26 cellular contexts compared by ENCODE assay signal in genomic region chr1:208215393-208215792, GRCh38.
"Had no signal": no experiment of that assay in that cellular context is flagged by ENCODE, and none has a peak within 500 bp of the region (broad histone marks: within the 10 kb centered on the region; RNA-seq: fewer than 3 reads in every experiment).

No MANE protein-coding gene starts in this region.

- H3K9me3 Mint-ChIP-seq: activated naive CD4-positive, alpha-beta T cell treated with anti-CD3 and anti-CD28 coated beads, Interleukin-2, amount 50 U/mL, for 24 hours; activated T-cell treated with anti-CD3 and anti-CD28 coated beads, Interleukin-2, amount 50 U/mL, for 24 hours; activated T-helper 1 cell treated with anti-CD3 and anti-CD28 coated beads, Interleukin-12 subunit alpha, Interleukin-12 subunit beta, Interleukin-2, Interleukin-4 antibody, amounts not matched to agents 30 ng/mL and 10 ng/mL and 1 ng/mL, durations not matched to agents 14 hours and 24 hours and 36 hours; WTC11 had no signal

- H3K4me3 ChIP-seq: breast epithelium, Peyer's patch had no signal

- H3K36me3 Mint-ChIP-seq: activated CD8-positive, alpha-beta memory T cell treated with anti-CD3 and anti-CD28 coated beads, Interleukin-2, amount 10 ng/mL, durations not matched to agents 7 days and 5 days; activated naive CD4-positive, alpha-beta T cell treated with anti-CD3 and anti-CD28 coated beads, Interleukin-2, amount 50 U/mL, for 24 hours; WTC11 had no signal

- H3K36me3 ChIP-seq: breast epithelium had no signal

- H3K27me3 ChIP-seq: breast epithelium, Peyer's patch had no signal

- DNase-seq: activated CD4-positive, alpha-beta T cell treated with anti-CD3 and anti-CD28 coated beads for 48 hours; activated CD4-positive, alpha-beta T cell treated with anti-CD3 and anti-CD28 coated beads, Interleukin-2, amount 50 U/mL, for 4 hours; activated CD4-positive, CD25-positive, alpha-beta regulatory T cell treated with anti-CD3 and anti-CD28 coated beads, Interleukin-2, amount 50 U/mL, for 72 hours; activated CD8-positive, alpha-beta memory T cell treated with anti-CD3 and anti-CD28 coated beads, Interleukin-2, amount 10 ng/mL, durations not matched to agents 7 days and 5 days; activated CD8-positive, alpha-beta T cell treated with anti-CD3 and anti-CD28 coated beads, Interleukin-2, amount 10 ng/mL, durations not matched to agents 7 days and 5 days; activated effector memory CD4-positive, alpha-beta T cell treated with Interleukin-2 at 50 U/mL for 16 hours; activated naive CD4-positive, alpha-beta T cell; activated T-cell treated with anti-CD3 and anti-CD28 coated beads, Interleukin-2, amount 50 U/mL, for 24 hours; aorta; caudate nucleus; KBM-7; NCI-H1092; NCI-H1417 treated with DMSO at 0.1 percent for 48 hours; NCI-H1694; NCI-H2029; NCI-H2107; NCI-H446; Peyer's patch; SHP77; T-helper 17 cell; T-helper 9 cell had no signal

- H3K4me3 Mint-ChIP-seq: activated CD8-positive, alpha-beta memory T cell treated with anti-CD3 and anti-CD28 coated beads, Interleukin-2, amount 10 ng/mL, durations not matched to agents 7 days and 5 days; activated CD8-positive, alpha-beta T cell treated with anti-CD3 and anti-CD28 coated beads, Interleukin-2, amount 10 ng/mL, durations not matched to agents 7 days and 5 days; activated naive CD4-positive, alpha-beta T cell treated with anti-CD3 and anti-CD28 coated beads, Interleukin-2, amount 50 U/mL, for 24 hours; activated T-cell treated with anti-CD3 and anti-CD28 coated beads, Interleukin-2, amount 50 U/mL, for 24 hours; activated T-helper 1 cell treated with anti-CD3 and anti-CD28 coated beads, Interleukin-12 subunit alpha, Interleukin-12 subunit beta, Interleukin-2, Interleukin-4 antibody, amounts not matched to agents 30 ng/mL and 10 ng/mL and 1 ng/mL, durations not matched to agents 14 hours and 24 hours and 36 hours; T-helper 17 cell; WTC11 had no signal

- H3K27ac Mint-ChIP-seq: activated CD8-positive, alpha-beta memory T cell treated with anti-CD3 and anti-CD28 coated beads, Interleukin-2, amount 10 ng/mL, durations not matched to agents 7 days and 5 days; activated CD8-positive, alpha-beta T cell treated with anti-CD3 and anti-CD28 coated beads, Interleukin-2, amount 10 ng/mL, durations not matched to agents 7 days and 5 days; activated T-cell treated with anti-CD3 and anti-CD28 coated beads, Interleukin-2, amount 50 U/mL, for 24 hours; activated T-helper 1 cell treated with anti-CD3 and anti-CD28 coated beads, Interleukin-12 subunit alpha, Interleukin-12 subunit beta, Interleukin-2, Interleukin-4 antibody, amounts not matched to agents 30 ng/mL and 10 ng/mL and 1 ng/mL, durations not matched to agents 14 hours and 24 hours and 36 hours; T-helper 17 cell; WTC11 had no signal

- H3K9me3 ChIP-seq: breast epithelium, Peyer's patch had no signal

- H3K4me1 Mint-ChIP-seq: activated naive CD4-positive, alpha-beta T cell treated with anti-CD3 and anti-CD28 coated beads, Interleukin-2, amount 50 U/mL, for 24 hours had no signal

- H3K27ac ChIP-seq: breast epithelium, Peyer's patch, RWPE1 had no signal

- ATAC-seq: activated CD8-positive, alpha-beta memory T cell treated with anti-CD3 and anti-CD28 coated beads, Interleukin-2, amount 10 ng/mL, durations not matched to agents 7 days and 5 days; activated CD8-positive, alpha-beta T cell treated with anti-CD3 and anti-CD28 coated beads, Interleukin-2, amount 10 ng/mL, durations not matched to agents 7 days and 5 days; T-helper 17 cell; WTC11 had no signal
